9 cellular contexts compared by ENCODE assay signal in genomic region chr12:5083955-5084849, GRCh38. TPM values are rescaled to one million over a fixed set of nuclear protein-coding genes. Genes with fewer than 3 reads are reported as not detected.
DNase-seq lines count a peak whose midpoint lies in the region; ATAC-seq and TF ChIP-seq lines count a peak whose summit lies in the region.
"Had no signal": no experiment of that assay in that cellular context is flagged by ENCODE, and none has a peak within 500 bp of the region (broad histone marks: within the 10 kb centered on the region; RNA-seq: fewer than 3 reads in every experiment).

No MANE protein-coding gene starts in this region.

- H3K4me1 ChIP-seq in heart right ventricle: peaks cover 0 to 5% (median under 1%) of the 10 kb centered on the region in 9 donors
- no peaks in the 10 kb centered on the region for H3K4me1 ChIP-seq in gastrocnemius medialis

- no peak overlapping the region for H3K4me3 Mint-ChIP-seq in activated T-cell treated with anti-CD3 and anti-CD28 coated beads, Interleukin-2, amount 50 U/mL, for 24 hours
- H3K4me3 Mint-ChIP-seq: effector memory CD8-positive, alpha-beta T cell had no signal

- TF ChIP-seq POLR2A in gastrocnemius medialis (IDR thresholded peaks at IDR 0.05): no peak

- TF ChIP-seq CTCF in WI38 (IDR thresholded peaks at IDR 0.05; ENCODE audit: low read depth, low read length) (peak; percentile 65), heart right ventricle (IDR thresholded peaks at IDR 0.05) (peak; percentile 53 to 90 (median 82)), gastrocnemius medialis (IDR thresholded peaks at IDR 0.05 in 4 of 5, conservative IDR thresholded peaks at IDR 0.05 in 1 of 5) (peak; percentile 27 to 75 (median 53))

- DNase-seq in stimulated activated CD4-positive, alpha-beta T cell treated with anti-CD3 and anti-CD28 coated beads, Interleukin-4, amount 100 ng/mL, for 24 hours: peak; percentile 7
- DNase-seq in stimulated activated CD4-positive, alpha-beta T cell treated with anti-CD3 and anti-CD28 coated beads, Interleukin-2, amount 100 ng/mL, for 24 hours: no peak
- DNase-seq in NCI-H1105 (lab: John Stamatoyannopoulos, UW) (peak; percentile 31), heart right ventricle (peak in 1 of 2 donors; percentile 50), gastrocnemius medialis (no peak)
- DNase-seq in activated T-cell treated with anti-CD3 and anti-CD28 coated beads, Interleukin-2, amount 50 U/mL, for 24 hours: no peak

- ATAC-seq in heart right ventricle (peak in 6 of 8 donors; percentile 32 to 71 (median 54)), gastrocnemius medialis (peak; percentile 56 to 64), GM19467 (IDR thresholded peaks at IDR 0.05; ENCODE audit: unreplicated experiment) (no peak)
- ATAC-seq: effector memory CD8-positive, alpha-beta T cell had no signal

- 52 to 59% methylated on average over 11 of the region's 11 CpGs for WGBS in heart right ventricle, 2 donors

- H3K36me3 Mint-ChIP-seq in activated T-cell treated with anti-CD3 and anti-CD28 coated beads, Interleukin-2, amount 50 U/mL, for 24 hours (ENCODE audit: low read depth): no peaks in the 10 kb centered on the region

- H3K9me3 ChIP-seq in heart right ventricle (no peaks in the 10 kb centered on the region), gastrocnemius medialis (no peaks in the 10 kb centered on the region)

- intact Hi-C loops in heart right ventricle (cut with DNase I) (loop anchor here (1.0 to 10.0 kb wide), 6 partner anchors 37 to 229 kb away; no protein-coding TSS in a partner anchor), gastrocnemius medialis (cut with DNase I; ENCODE audit: low total_unique reads) (loop anchor here (1.0 to 2.0 kb wide), 2 partner anchors 62 to 229 kb away; no protein-coding TSS in a partner anchor)

- H3K27ac Mint-ChIP-seq in activated T-cell treated with anti-CD3 and anti-CD28 coated beads, Interleukin-2, amount 50 U/mL, for 24 hours: no peak overlapping the region
- H3K27ac Mint-ChIP-seq: effector memory CD8-positive, alpha-beta T cell had no signal

- in situ Hi-C loops in gastrocnemius medialis (cut with MboI; ENCODE audit: low sequenced_read_pairs in 4 of 4): loop anchor here (10.0 kb wide), 3 partner anchors 69 to 229 kb away; no protein-coding TSS in a partner anchor

- H3K27me3 ChIP-seq in heart right ventricle: peaks cover 0 to 4% (median 0%) of the 10 kb centered on the region in 7 donors
- no peaks in the 10 kb centered on the region for H3K27me3 ChIP-seq in gastrocnemius medialis

- no peaks in the 10 kb centered on the region for H3K27me3 Mint-ChIP-seq in activated T-cell treated with anti-CD3 and anti-CD28 coated beads, Interleukin-2, amount 50 U/mL, for 24 hours

- H3K27ac ChIP-seq in heart right ventricle (no peak overlapping the region), gastrocnemius medialis (no peak overlapping the region)

- H3K9me3 Mint-ChIP-seq in activated T-cell treated with anti-CD3 and anti-CD28 coated beads, Interleukin-2, amount 50 U/mL, for 24 hours: no peaks in the 10 kb centered on the region
- H3K9me3 Mint-ChIP-seq: effector memory CD8-positive, alpha-beta T cell had no signal

- H3K36me3 ChIP-seq in heart right ventricle (no peaks in the 10 kb centered on the region), gastrocnemius medialis (no peaks in the 10 kb centered on the region)

- no peak overlapping the region for H3K4me3 ChIP-seq in WI38 (ENCODE audit: low read depth, low read length)
- H3K4me3 ChIP-seq in heart right ventricle: no peak overlapping the region
- H3K4me3 ChIP-seq in gastrocnemius medialis: no peak overlapping the region

- no peaks in the 10 kb centered on the region for H3K4me1 Mint-ChIP-seq in activated T-cell treated with anti-CD3 and anti-CD28 coated beads, Interleukin-2, amount 50 U/mL, for 24 hours (ENCODE audit: low read depth)

RNA-seq across cellular contexts. Expression of gene KCNA5, which starts 40.5 kb away (rescaled TPM):
- total RNA-seq in heart right ventricle: 1 to 10 TPM; 1.5 to 5.8 (median 3.4) TPM
- 1 to 10 TPM; 1.4 to 2.3 TPM for polyA plus RNA-seq in heart right ventricle
- total RNA-seq in gastrocnemius medialis: 1 to 10 TPM in 1 of 4 donors, under 1 TPM in 3; 0.52 to 3.2 (median 0.84) TPM

Comparison
In these comparisons a context has a peak if more than half of its experiments do, and no peak if none do; other contexts are left out.
1. DNase-seq: peak in stimulated activated CD4-positive, alpha-beta T cell treated with anti-CD3 and anti-CD28 coated beads, Interleukin-4, amount 100 ng/mL, for 24 hours (single experiment) and NCI-H1105 (single experiment); none in stimulated activated CD4-positive, alpha-beta T cell treated with anti-CD3 and anti-CD28 coated beads, Interleukin-2, amount 100 ng/mL, for 24 hours (0 of 2), gastrocnemius medialis (0 of 2) and activated T-cell treated with anti-CD3 and anti-CD28 coated beads, Interleukin-2, amount 50 U/mL, for 24 hours (single experiment).
2. Peak in every context shown above with its lines, with median percentiles within 50 percentile points of each other: CTCF ChIP-seq.